Comparison of ENCODE assay signal across 8 cellular contexts in the genomic region with DNA sequence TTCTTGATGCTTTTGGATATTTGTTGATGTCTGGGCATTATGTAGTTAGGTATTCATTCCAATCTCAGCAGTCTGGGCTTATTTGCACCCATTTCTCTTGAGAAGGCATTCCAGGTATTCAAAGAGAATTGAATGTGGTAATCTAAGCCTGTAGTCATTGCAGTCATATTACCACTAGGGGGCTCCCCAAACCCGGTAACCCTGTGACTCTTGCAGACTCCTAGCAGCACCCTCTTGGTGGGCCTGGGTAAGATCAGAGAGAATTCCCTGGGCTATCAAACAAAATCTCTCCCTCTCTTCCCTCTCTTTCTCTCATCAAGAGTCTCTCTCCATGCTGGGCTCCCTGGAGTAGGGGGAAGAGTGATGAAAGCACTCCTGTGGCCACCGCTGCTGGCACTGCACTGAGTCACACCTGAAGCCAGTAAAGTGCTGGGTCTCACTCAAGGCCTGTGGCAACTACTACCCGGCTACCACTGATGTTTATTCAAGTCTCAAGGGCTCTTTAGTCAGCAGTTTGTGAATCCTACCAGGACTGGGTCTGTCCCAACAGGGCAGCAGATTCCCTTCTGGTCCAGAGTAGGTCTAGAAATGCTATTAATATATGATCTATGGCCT.
A peak's percentile ranks its signal among the peaks of the same experiment; 100 is the strongest.
DNase-seq lines count a peak whose midpoint lies in the region; ATAC-seq, FAIRE-seq and TF ChIP-seq lines count a peak whose summit lies in the region.

No MANE protein-coding gene starts in this region.

- TF ChIP-seq CTCF in dorsolateral prefrontal cortex (IDR thresholded peaks at IDR 0.05 in 54 of 56, conservative IDR thresholded peaks at IDR 0.05 in 2 of 56; ENCODE audit: low read depth in 1 of 56, partially characterized antibody in 56 of 56), result peak in 53 of 56 donors; percentile 21 to 65 (median 53)
- peak; percentile 67 for TF ChIP-seq CTCF in neural progenitor cell (IDR thresholded peaks at IDR 0.05)

- DNase-seq in COLO668 (lab: John Stamatoyannopoulos, UW; ENCODE audit: unreplicated experiment) (peak; percentile 1), GM18507 (ENCODE audit: extremely low spot score, insufficient read length, low read depth) (no peak), HPDE6-E6E7 (ENCODE audit: extremely low spot score) (peak; percentile 8), SHP77 treated with DMSO at 0.1 percent for 48 hours (lab: John Stamatoyannopoulos, UW) (peak; percentile 4), dorsolateral prefrontal cortex (peak in 1 of 10 donors; percentile 12), neural progenitor cell (ENCODE audit: low spot score) (peak; percentile 76), cortex of kidney (lab: John Stamatoyannopoulos, UW) (no peak)

- H3K27me3 ChIP-seq in dorsolateral prefrontal cortex (peaks cover 0 to 68% (median 12%) of the 10 kb centered on the region in 45 donors), neural progenitor cell (no peaks in the 10 kb centered on the region)

- peaks cover 4% of the 10 kb centered on the region for H3K9me3 ChIP-seq in neural progenitor cell (ENCODE audit: low read depth)

- intact Hi-C loops in dorsolateral prefrontal cortex (cut with DNase I), result no loop called here

- no peak overlapping the region for H3K4me3 Mint-ChIP-seq in neural progenitor cell

- H3K27ac Mint-ChIP-seq in neural progenitor cell, result no peak overlapping the region

- H3K27me3 Mint-ChIP-seq in neural progenitor cell (ENCODE audit: insufficient read depth, low read depth), result no peaks in the 10 kb centered on the region

- FAIRE-seq in GM18507 (lab: Jason Lieb, UNC), result peak; percentile 75

- no peak overlapping the region for H3K4me3 ChIP-seq in dorsolateral prefrontal cortex
- H3K4me3 ChIP-seq in neural progenitor cell, result no peak overlapping the region

- H3K79me2 ChIP-seq in neural progenitor cell (ENCODE audit: low read depth), result no peaks in the 10 kb centered on the region

- H3K27ac ChIP-seq in dorsolateral prefrontal cortex (no peak overlapping the region), neural progenitor cell (no peak overlapping the region)

- no peaks in the 10 kb centered on the region for H3K36me3 Mint-ChIP-seq in neural progenitor cell

- H3K9ac ChIP-seq in neural progenitor cell, result no peak overlapping the region

- H3F3A ChIP-seq in neural progenitor cell (ENCODE audit: low read depth), result no peaks in the 10 kb centered on the region

- ATAC-seq in GM21381 (IDR thresholded peaks at IDR 0.05; ENCODE audit: unreplicated experiment), result no peak

- no peaks in the 10 kb centered on the region for H4K20me1 ChIP-seq in neural progenitor cell (ENCODE audit: low read depth)

- H3K4me1 ChIP-seq in neural progenitor cell, result no peaks in the 10 kb centered on the region

- no peak overlapping the region for H3K4me2 ChIP-seq in neural progenitor cell

- H2AFZ ChIP-seq in neural progenitor cell (replicated peaks), result peak overlapping the region; percentile 77

- no peaks in the 10 kb centered on the region for H3K4me1 Mint-ChIP-seq in neural progenitor cell

- no peaks in the 10 kb centered on the region for H3K9me3 Mint-ChIP-seq in neural progenitor cell

- no peaks in the 10 kb centered on the region for H3K36me3 ChIP-seq in neural progenitor cell

Comparison
In these comparisons a context has a peak if more than half of its experiments do, and no peak if none do; other contexts are left out.
1. DNase-seq: peak in COLO668 (single experiment), HPDE6-E6E7 (single experiment), SHP77 treated with DMSO at 0.1 percent for 48 hours (single experiment) and neural progenitor cell (single experiment); none in GM18507 (single experiment) and cortex of kidney (single experiment).